ENCODE assay signal across 16 cellular contexts in the genomic region with DNA sequence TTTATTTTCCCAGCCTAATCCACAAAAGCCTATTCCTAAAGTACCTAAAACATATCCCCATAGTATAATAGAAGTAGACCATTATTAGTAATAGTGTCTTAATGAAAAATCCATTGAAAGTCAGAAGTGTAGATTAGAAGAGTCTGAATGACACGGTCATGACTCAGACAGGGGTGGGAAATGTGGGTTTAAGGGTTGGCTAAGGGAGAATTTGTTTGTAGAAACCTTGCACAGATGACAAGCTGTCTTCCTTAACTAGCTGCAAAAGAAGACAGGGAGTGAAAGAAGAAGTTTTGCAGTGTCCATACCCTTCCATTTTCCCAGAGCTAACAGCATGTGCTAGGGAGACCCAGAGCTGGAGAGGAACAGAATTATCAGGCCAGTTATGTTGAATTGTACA.
DNase-seq lines count a peak whose midpoint lies in the region; ATAC-seq and TF ChIP-seq lines count a peak whose summit lies in the region.
"Had no signal": no experiment of that assay in that cellular context is flagged by ENCODE, and none has a peak within 500 bp of the region (broad histone marks: within the 10 kb centered on the region; RNA-seq: fewer than 3 reads in every experiment).

No MANE protein-coding gene starts in this region.

- H3K23ac ChIP-seq in mesenchymal stem cell (ENCODE audit: low read length in 2 of 2) (no peak overlapping the region), neuronal stem cell (ENCODE audit: low read depth, low read length, poor library complexity) (no peak overlapping the region)

- no peaks in the 10 kb centered on the region for H3K79me1 ChIP-seq in mesenchymal stem cell (replicated peaks; ENCODE audit: low read length, poor library complexity, severe bottlenecking)
- no peaks in the 10 kb centered on the region for H3K79me1 ChIP-seq in neuronal stem cell (ENCODE audit: low read depth, low read length)

- H2BK120ac ChIP-seq in mesenchymal stem cell (ENCODE audit: low read depth, low read length) (no peak overlapping the region), neuronal stem cell (ENCODE audit: low read depth, low read length) (no peak overlapping the region)

- H4K91ac ChIP-seq in mesenchymal stem cell (ENCODE audit: low read length) = no peak overlapping the region
- no peak overlapping the region for H4K91ac ChIP-seq in neuronal stem cell (ENCODE audit: low read depth, low read length, poor library complexity)

- H3K9me3 Mint-ChIP-seq in T-helper 2 cell treated with Interferon-gamma antibody and Interleukin-4, amounts not matched to agents 5 μg/mL and 100 μg/mL, for 36 hours = no peaks in the 10 kb centered on the region
- H3K9me3 Mint-ChIP-seq in activated CD8-positive, alpha-beta memory T cell treated with anti-CD3 and anti-CD28 coated beads, Interleukin-2, amount 10 ng/mL, durations not matched to agents 7 days and 5 days (ENCODE audit: low read depth) = no peaks in the 10 kb centered on the region
- H3K9me3 Mint-ChIP-seq: activated naive CD8-positive, alpha-beta T cell treated with anti-CD3 and anti-CD28 coated beads, Interleukin-2, amount 10 ng/mL, durations not matched to agents 7 days and 5 days had no signal

- dilution Hi-C loops in mammary epithelial cell (cut with HindIII; ENCODE audit: low sequenced_read_pairs) = no loop called here

- BruUV-seq in mammary epithelial cell (replicated peaks; lab: Mats Ljungman, UMichigan) = no TSS peak

- no peak overlapping the region for H3K9ac ChIP-seq in mammary epithelial cell (ENCODE audit: insufficient read depth, low read length)
- no peak overlapping the region for H3K9ac ChIP-seq in mesenchymal stem cell (ENCODE audit: low read length)
- no peak overlapping the region for H3K9ac ChIP-seq in neuronal stem cell (ENCODE audit: low read depth, low read length, poor library complexity)

- H2AK5ac ChIP-seq in mesenchymal stem cell (ENCODE audit: low read length, severe bottlenecking) (no peak overlapping the region), neuronal stem cell (ENCODE audit: low read depth, low read length) (no peak overlapping the region)

- intact Hi-C loops in mammary epithelial cell (cut with micrococcal nuclease) = no loop called here

- no peak for TF ChIP-seq CTCF in mammary epithelial cell (conservative IDR thresholded peaks at IDR 0.05 in 1 of 2, IDR thresholded peaks at IDR 0.05 in 1 of 2; ENCODE audit: extremely low read depth in 1 of 2, insufficient read depth in 1 of 2, low read depth in 1 of 2, low read length in 2 of 2)

- H2BK12ac ChIP-seq in mesenchymal stem cell (ENCODE audit: low read length in 2 of 2) = peak overlapping the region in 1 of 2 experiments; percentile 47
- no peak overlapping the region for H2BK12ac ChIP-seq in neuronal stem cell (ENCODE audit: low read length)

- H3K4me1 Mint-ChIP-seq in T-helper 2 cell treated with Interferon-gamma antibody and Interleukin-4, amounts not matched to agents 5 μg/mL and 100 μg/mL, for 36 hours (ENCODE audit: low read depth) = peaks cover 20% of the 10 kb centered on the region
- peaks cover 9% of the 10 kb centered on the region for H3K4me1 Mint-ChIP-seq in activated CD8-positive, alpha-beta memory T cell treated with anti-CD3 and anti-CD28 coated beads, Interleukin-2, amount 10 ng/mL, durations not matched to agents 7 days and 5 days
- H3K4me1 Mint-ChIP-seq: CD8-positive, alpha-beta memory T cell; IgD-negative memory B cell had no signal

- no peak overlapping the region for H3K4me3 ChIP-seq in mammary epithelial cell (replicated peaks in 1 of 3; ENCODE audit: insufficient read depth in 1 of 3, low read depth in 2 of 3, low read length in 3 of 3)
- H3K4me3 ChIP-seq in mesenchymal stem cell (ENCODE audit: insufficient read depth in 1 of 2, low read depth in 1 of 2, low read length in 2 of 2) = no peak overlapping the region
- H3K4me3 ChIP-seq in neuronal stem cell (ENCODE audit: low read length in 2 of 2) = no peak overlapping the region
- H3K4me3 ChIP-seq: testis had no signal

- H4K8ac ChIP-seq in mesenchymal stem cell (ENCODE audit: low read length) (no peak overlapping the region), neuronal stem cell (ENCODE audit: low read depth, low read length) (no peak overlapping the region)

- no peak overlapping the region for H2BK5ac ChIP-seq in mesenchymal stem cell (ENCODE audit: low read depth, low read length, poor library complexity, severe bottlenecking)
- no peak overlapping the region for H2BK5ac ChIP-seq in neuronal stem cell (ENCODE audit: low read length)

- 58% methylated on average over 1 of the region's 1 CpG for WGBS in mammary epithelial cell (ENCODE audit: low coverage, missing lambda C conversion rate)
- WGBS in mesenchymal stem cell = 0% methylated on average over 1 of the region's 1 CpG
- no CpG with 5 or more reads among the region's 1 CpG for WGBS in neuronal stem cell (ENCODE audit: extremely low coverage in 2 of 2, insufficient read length in 2 of 2, insufficient replicate concordance in 1 of 2), 2 donors

- H3K27me3 ChIP-seq in mammary epithelial cell (ENCODE audit: insufficient read depth, low read length) = no peaks in the 10 kb centered on the region
- H3K27me3 ChIP-seq in mesenchymal stem cell (ENCODE audit: control insufficient read depth in 1 of 2, insufficient read depth in 1 of 2, low read length in 2 of 2) = no peaks in the 10 kb centered on the region
- no peaks in the 10 kb centered on the region for H3K27me3 ChIP-seq in neuronal stem cell (ENCODE audit: control insufficient read depth in 3 of 3, insufficient read depth in 3 of 3, low read depth in 1 of 3, low read length in 3 of 3)
- H3K27me3 ChIP-seq: testis had no signal

- H3K14ac ChIP-seq in mesenchymal stem cell (ENCODE audit: low read length in 2 of 2) (no peak overlapping the region), neuronal stem cell (ENCODE audit: low read length) (no peak overlapping the region)

- peak; percentile 22 for DNase-seq in T-helper 2 cell treated with Interferon-gamma antibody and Interleukin-4, amounts not matched to agents 5 μg/mL and 100 μg/mL, for 36 hours (ENCODE audit: low spot score)
- DNase-seq in T-helper 2 cell = no peak
- DNase-seq in MV-4-11 (lab: John Stamatoyannopoulos, UW) = peak; percentile 82
- peak; percentile 41 for DNase-seq in mammary epithelial cell
- peak; percentile 78 for DNase-seq in mesenchymal stem cell
- DNase-seq in activated CD8-positive, alpha-beta memory T cell treated with anti-CD3 and anti-CD28 coated beads, Interleukin-2, amount 50 U/mL, for 48 hours = no peak
- DNase-seq in neuronal stem cell (ENCODE audit: low spot score) = no peak
- DNase-seq in activated CD8-positive, alpha-beta memory T cell treated with anti-CD3 and anti-CD28 coated beads, Interleukin-2, amount 10 ng/mL, durations not matched to agents 7 days and 5 days = no peak
- DNase-seq: activated naive CD8-positive, alpha-beta T cell treated with anti-CD3 and anti-CD28 coated beads, Interleukin-2, amount 10 ng/mL, durations not matched to agents 7 days and 5 days; CD8-positive, alpha-beta memory T cell; NCI-H187; NCI-H524; T1000; testis had no signal

- H3K27me3 Mint-ChIP-seq in T-helper 2 cell treated with Interferon-gamma antibody and Interleukin-4, amounts not matched to agents 5 μg/mL and 100 μg/mL, for 36 hours (ENCODE audit: low read depth) = no peaks in the 10 kb centered on the region
- H3K27me3 Mint-ChIP-seq in activated CD8-positive, alpha-beta memory T cell treated with anti-CD3 and anti-CD28 coated beads, Interleukin-2, amount 10 ng/mL, durations not matched to agents 7 days and 5 days = peaks cover 23% of the 10 kb centered on the region
- H3K27me3 Mint-ChIP-seq: IgD-negative memory B cell had no signal

- H3K4me1 ChIP-seq in mammary epithelial cell (ENCODE audit: insufficient read depth, low read length) = no peaks in the 10 kb centered on the region
- H3K4me1 ChIP-seq in mesenchymal stem cell (ENCODE audit: control insufficient read depth, insufficient read depth, low read depth, low read length) = peaks cover 3% of the 10 kb centered on the region
- peaks cover 0 to 1% of the 10 kb centered on the region in 2 donors for H3K4me1 ChIP-seq in neuronal stem cell (ENCODE audit: control insufficient read depth in 2 of 2, insufficient read depth in 1 of 2, low read depth in 1 of 2, low read length in 2 of 2)
- H3K4me1 ChIP-seq: testis had no signal

- H3K4ac ChIP-seq in mesenchymal stem cell (ENCODE audit: low read depth in 1 of 2, low read length in 2 of 2) (no peak overlapping the region), neuronal stem cell (ENCODE audit: low read length) (no peak overlapping the region)

- peak overlapping the region; percentile 4 for H3K4me3 Mint-ChIP-seq in T-helper 2 cell treated with Interferon-gamma antibody and Interleukin-4, amounts not matched to agents 5 μg/mL and 100 μg/mL, for 36 hours
- H3K4me3 Mint-ChIP-seq in activated CD8-positive, alpha-beta memory T cell treated with anti-CD3 and anti-CD28 coated beads, Interleukin-2, amount 10 ng/mL, durations not matched to agents 7 days and 5 days = no peak overlapping the region
- H3K4me3 Mint-ChIP-seq: activated naive CD8-positive, alpha-beta T cell treated with anti-CD3 and anti-CD28 coated beads, Interleukin-2, amount 10 ng/mL, durations not matched to agents 7 days and 5 days; CD8-positive, alpha-beta memory T cell; IgD-negative memory B cell had no signal

- no peak overlapping the region for H3K27ac Mint-ChIP-seq in T-helper 2 cell treated with Interferon-gamma antibody and Interleukin-4, amounts not matched to agents 5 μg/mL and 100 μg/mL, for 36 hours
- no peak overlapping the region for H3K27ac Mint-ChIP-seq in activated CD8-positive, alpha-beta memory T cell treated with anti-CD3 and anti-CD28 coated beads, Interleukin-2, amount 10 ng/mL, durations not matched to agents 7 days and 5 days
- H3K27ac Mint-ChIP-seq: activated naive CD8-positive, alpha-beta T cell treated with anti-CD3 and anti-CD28 coated beads, Interleukin-2, amount 10 ng/mL, durations not matched to agents 7 days and 5 days; CD8-positive, alpha-beta memory T cell; IgD-negative memory B cell had no signal

- no peaks in the 10 kb centered on the region for H3K36me3 ChIP-seq in mammary epithelial cell (ENCODE audit: insufficient read depth, low read length)
- H3K36me3 ChIP-seq in mesenchymal stem cell (ENCODE audit: control insufficient read depth in 1 of 2, insufficient read depth in 2 of 2, low read depth in 1 of 2, low read length in 2 of 2) = no peaks in the 10 kb centered on the region
- H3K36me3 ChIP-seq in neuronal stem cell (replicated peaks in 1 of 2; ENCODE audit: control insufficient read depth in 2 of 2, insufficient read depth in 2 of 2, low read length in 2 of 2) = no peaks in the 10 kb centered on the region

- H3K9me3 ChIP-seq in mammary epithelial cell (replicated peaks; ENCODE audit: insufficient read depth, low read length) (no peaks in the 10 kb centered on the region), mesenchymal stem cell (ENCODE audit: control insufficient read depth, low read length) (no peaks in the 10 kb centered on the region), neuronal stem cell (replicated peaks in 1 of 2; ENCODE audit: control insufficient read depth in 2 of 2, insufficient read depth in 1 of 2, low read depth in 1 of 2, low read length in 2 of 2) (peaks cover 0 to 1% of the 10 kb centered on the region in 2 donors)
- H3K9me3 ChIP-seq: testis had no signal

- no peak overlapping the region for H3K27ac ChIP-seq in mammary epithelial cell (ENCODE audit: insufficient read depth, low read depth, low read length)
- H3K27ac ChIP-seq in mesenchymal stem cell (ENCODE audit: low read length, poor library complexity, severe bottlenecking) = no peak overlapping the region
- no peak overlapping the region for H3K27ac ChIP-seq in neuronal stem cell (replicated peaks; ENCODE audit: low read length)
- H3K27ac ChIP-seq: testis had no signal

- H3K79me2 ChIP-seq in mammary epithelial cell (ENCODE audit: insufficient read depth, low read length) = no peaks in the 10 kb centered on the region

- in situ Hi-C loops in mammary epithelial cell (cut with MboI; ENCODE audit: low sequenced_read_pairs in 2 of 2) = no loop called here

- ATAC-seq in activated CD8-positive, alpha-beta memory T cell treated with anti-CD3 and anti-CD28 coated beads, Interleukin-2, amount 10 ng/mL, durations not matched to agents 7 days and 5 days = no peak
- ATAC-seq: Right ventricle myocardium inferior had no signal

- H3K36me3 Mint-ChIP-seq in T-helper 2 cell treated with Interferon-gamma antibody and Interleukin-4, amounts not matched to agents 5 μg/mL and 100 μg/mL, for 36 hours (ENCODE audit: low read depth) = peaks cover 2% of the 10 kb centered on the region
- no peaks in the 10 kb centered on the region for H3K36me3 Mint-ChIP-seq in activated CD8-positive, alpha-beta memory T cell treated with anti-CD3 and anti-CD28 coated beads, Interleukin-2, amount 10 ng/mL, durations not matched to agents 7 days and 5 days
- H3K36me3 Mint-ChIP-seq: IgD-negative memory B cell had no signal

- H3K18ac ChIP-seq in mesenchymal stem cell (ENCODE audit: low read depth in 1 of 2, low read length in 2 of 2) (no peak overlapping the region), neuronal stem cell (ENCODE audit: low read length) (no peak overlapping the region)

- H3K4me2 ChIP-seq in mammary epithelial cell (ENCODE audit: insufficient read depth, low read depth, low read length) (no peak overlapping the region), mesenchymal stem cell (ENCODE audit: low read length, poor library complexity, severe bottlenecking) (no peak overlapping the region), neuronal stem cell (ENCODE audit: insufficient read depth, low read length, poor library complexity, severe bottlenecking) (no peak overlapping the region)

- CTCF ChIA-PET in mammary epithelial cell (lab: Charles Lee; ENCODE audit: low non-redundant PET) = no interaction called here
- CTCF ChIA-PET in activated CD8-positive, alpha-beta memory T cell treated with anti-CD3 and anti-CD28 coated beads, Interleukin-2, amount 10 ng/mL, durations not matched to agents 7 days and 5 days (lab: Charles Lee) = no interaction called here

- no peaks in the 10 kb centered on the region for H4K20me1 ChIP-seq in mammary epithelial cell (ENCODE audit: insufficient read depth, low read length)

- H2AFZ ChIP-seq in mammary epithelial cell (ENCODE audit: low read depth, low read length) = no peak overlapping the region
- no peak overlapping the region for H2AFZ ChIP-seq in mesenchymal stem cell (ENCODE audit: low read depth, low read length)
- H2AFZ ChIP-seq in neuronal stem cell (ENCODE audit: low read length) = no peak overlapping the region

- H2BK15ac ChIP-seq in mesenchymal stem cell (ENCODE audit: low read depth, poor library complexity, severe bottlenecking) = no peak overlapping the region
- H2BK15ac ChIP-seq in neuronal stem cell (ENCODE audit: low read length) = no peak overlapping the region

Comparison
In these comparisons a context has a peak if more than half of its experiments do, and no peak if none do; other contexts are left out.
1. DNase-seq: peak in T-helper 2 cell treated with Interferon-gamma antibody and Interleukin-4, amounts not matched to agents 5 μg/mL and 100 μg/mL, for 36 hours (single experiment), MV-4-11 (single experiment), mammary epithelial cell (single experiment) and mesenchymal stem cell (single experiment); none in T-helper 2 cell (0 of 5), activated CD8-positive, alpha-beta memory T cell treated with anti-CD3 and anti-CD28 coated beads, Interleukin-2, amount 50 U/mL, for 48 hours (single experiment), neuronal stem cell (single experiment) and activated CD8-positive, alpha-beta memory T cell treated with anti-CD3 and anti-CD28 coated beads, Interleukin-2, amount 10 ng/mL, durations not matched to agents 7 days and 5 days (single experiment).